In the genomic region with DNA sequence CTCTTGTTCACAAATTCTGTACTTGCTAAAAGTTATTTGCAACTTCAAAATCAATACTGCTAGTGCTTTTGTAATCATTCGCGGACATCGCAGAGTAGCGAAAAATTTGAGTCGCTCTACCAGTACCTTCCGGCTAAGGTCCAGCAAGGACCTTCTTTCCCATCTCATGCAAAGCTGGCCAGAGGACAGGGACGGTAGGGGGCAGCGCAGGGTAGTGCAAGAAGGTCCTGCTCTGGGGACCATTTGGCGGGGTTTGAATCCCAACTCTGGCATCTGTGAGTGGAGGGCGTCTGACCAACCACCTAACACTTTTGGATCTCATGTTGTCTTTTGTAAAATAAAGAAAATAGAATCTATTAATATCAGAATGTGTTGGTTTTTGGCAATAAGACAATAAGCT, we compare ENCODE assay signal across 11 cellular contexts.
DNase-seq lines count a peak whose midpoint lies in the region; ATAC-seq, FAIRE-seq and TF ChIP-seq lines count a peak whose summit lies in the region.
"Had no signal": no experiment of that assay in that cellular context is flagged by ENCODE, and none has a peak within 500 bp of the region (broad histone marks: within the 10 kb centered on the region; RNA-seq: fewer than 3 reads in every experiment).

No MANE protein-coding gene starts in this region.

- no peak overlapping the region for H4K91ac ChIP-seq in mesenchymal stem cell (ENCODE audit: low read length)

- no peak overlapping the region for H3K23ac ChIP-seq in mesenchymal stem cell (ENCODE audit: low read length in 2 of 2)

- no peak overlapping the region for H2BK5ac ChIP-seq in mesenchymal stem cell (ENCODE audit: low read depth, low read length, poor library complexity, severe bottlenecking)

- H3K9ac ChIP-seq in mesenchymal stem cell (ENCODE audit: low read length): no peak overlapping the region

- H3K4me1 Mint-ChIP-seq in WTC11: peaks cover 10% of the 10 kb centered on the region
- no peaks in the 10 kb centered on the region for H3K4me1 Mint-ChIP-seq in naive thymus-derived CD8-positive, alpha-beta T cell
- H3K4me1 Mint-ChIP-seq: naive B cell had no signal

- no peak overlapping the region for H4K8ac ChIP-seq in mesenchymal stem cell (ENCODE audit: low read length)

- no peak overlapping the region for H3K14ac ChIP-seq in mesenchymal stem cell (ENCODE audit: low read length in 2 of 2)

- H3K4me3 Mint-ChIP-seq in WTC11: no peak overlapping the region
- no peak overlapping the region for H3K4me3 Mint-ChIP-seq in naive thymus-derived CD8-positive, alpha-beta T cell
- H3K4me3 Mint-ChIP-seq: naive B cell had no signal

- ATAC-seq in WTC11 (peak; percentile 98), GM19035 (IDR thresholded peaks at IDR 0.05; ENCODE audit: unreplicated experiment) (no peak)
- ATAC-seq in naive thymus-derived CD8-positive, alpha-beta T cell: no peak

- H3K27me3 ChIP-seq in mesenchymal stem cell (ENCODE audit: control insufficient read depth in 1 of 2, insufficient read depth in 1 of 2, low read length in 2 of 2): no peaks in the 10 kb centered on the region

- DNase-seq in D721Med (ENCODE audit: insufficient read length, low spot score): no peak
- peak; percentile 90 for DNase-seq in WTC11 (ENCODE audit: low spot score)
- peak; percentile 4 for DNase-seq in mesenchymal stem cell
- no peak for DNase-seq in GM20000 (ENCODE audit: low spot score)
- no peak for DNase-seq in naive thymus-derived CD8-positive, alpha-beta T cell
- no peak for DNase-seq in GM12892 (ENCODE audit: insufficient read length)
- DNase-seq: naive B cell, NCI-H1105 had no signal

- H3K4me1 ChIP-seq in HEK293 (ENCODE audit: control insufficient read depth, insufficient read depth, low read length) (no peaks in the 10 kb centered on the region), mesenchymal stem cell (ENCODE audit: control insufficient read depth, insufficient read depth, low read depth, low read length) (no peaks in the 10 kb centered on the region)

- H2AK5ac ChIP-seq in mesenchymal stem cell (ENCODE audit: low read length, severe bottlenecking): no peak overlapping the region

- H3K4me2 ChIP-seq in mesenchymal stem cell (ENCODE audit: low read length, poor library complexity, severe bottlenecking): no peak overlapping the region

- CTCF ChIA-PET in HEK293 (lab: Yijun Ruan, JAX) (interaction anchor here (1.0 kb wide), 1 partner anchor 282 kb away, joined by 3 read pairs; no protein-coding TSS in a partner anchor), WTC11 (lab: Charles Lee) (interaction anchor here (0.8 to 1.2 kb wide), 3 partner anchors 14 to 23 kb away, joined by 3 to 4 read pairs (median 3); no protein-coding TSS in a partner anchor)

- FAIRE-seq in D721Med (lab: Jason Lieb, UNC) (no peak), GM12892 (lab: Jason Lieb, UNC) (no peak)

- H3K9me3 ChIP-seq in HEK293 (ENCODE audit: control insufficient read depth, insufficient read depth, low read depth, low read length): no peaks in the 10 kb centered on the region
- H3K9me3 ChIP-seq in mesenchymal stem cell (ENCODE audit: control insufficient read depth, low read length): no peaks in the 10 kb centered on the region

- no peaks in the 10 kb centered on the region for H3K79me1 ChIP-seq in mesenchymal stem cell (replicated peaks; ENCODE audit: low read length, poor library complexity, severe bottlenecking)

- H3K18ac ChIP-seq in mesenchymal stem cell (ENCODE audit: low read depth in 1 of 2, low read length in 2 of 2): no peak overlapping the region

- peaks cover 1% of the 10 kb centered on the region for H3K9me3 Mint-ChIP-seq in WTC11
- H3K9me3 Mint-ChIP-seq in naive thymus-derived CD8-positive, alpha-beta T cell: peaks cover 0 to 13% (median 4%) of the 10 kb centered on the region in 9 donors

- no peak overlapping the region for H3K4me3 ChIP-seq in HEK293 (ENCODE audit: low read depth, low read length)
- no peak overlapping the region for H3K4me3 ChIP-seq in mesenchymal stem cell (ENCODE audit: insufficient read depth in 1 of 2, low read depth in 1 of 2, low read length in 2 of 2)
- H3K4me3 ChIP-seq: dorsolateral prefrontal cortex had no signal

- H3K27me3 Mint-ChIP-seq in WTC11 (ENCODE audit: low read depth): no peaks in the 10 kb centered on the region
- H3K27me3 Mint-ChIP-seq in naive thymus-derived CD8-positive, alpha-beta T cell: peaks cover 0 to 4% (median 0%) of the 10 kb centered on the region in 5 donors
- H3K27me3 Mint-ChIP-seq: naive B cell had no signal

- no peak overlapping the region for H3K4ac ChIP-seq in mesenchymal stem cell (ENCODE audit: low read depth in 1 of 2, low read length in 2 of 2)

- no peak for TF ChIP-seq POLR2A in GM12892 (IDR thresholded peaks at IDR 0.05; ENCODE audit: low read depth, low read length)

- H2AFZ ChIP-seq in mesenchymal stem cell (ENCODE audit: low read depth, low read length): no peak overlapping the region

- H3K36me3 ChIP-seq in HEK293 (ENCODE audit: control insufficient read depth in 2 of 2, insufficient read depth in 1 of 2, low read length in 2 of 2): no peaks in the 10 kb centered on the region
- no peaks in the 10 kb centered on the region for H3K36me3 ChIP-seq in mesenchymal stem cell (ENCODE audit: control insufficient read depth in 1 of 2, insufficient read depth in 2 of 2, low read depth in 1 of 2, low read length in 2 of 2)

- H3K36me3 Mint-ChIP-seq in WTC11: 0 out of 2 replicates have a peak, but pooled peaks cover under 1% of the 10 kb centered on the region
- no peaks in the 10 kb centered on the region for H3K36me3 Mint-ChIP-seq in naive thymus-derived CD8-positive, alpha-beta T cell
- H3K36me3 Mint-ChIP-seq: naive B cell had no signal

- H2BK12ac ChIP-seq in mesenchymal stem cell (ENCODE audit: low read length in 2 of 2): no peak overlapping the region

- H3K27ac Mint-ChIP-seq in WTC11: no peak overlapping the region
- H3K27ac Mint-ChIP-seq in naive thymus-derived CD8-positive, alpha-beta T cell: no peak overlapping the region
- H3K27ac Mint-ChIP-seq: naive B cell had no signal

- no peak overlapping the region for H2BK15ac ChIP-seq in mesenchymal stem cell (ENCODE audit: low read depth, poor library complexity, severe bottlenecking)

- TF ChIP-seq CTCF in D721Med (IDR thresholded peaks at IDR 0.05; ENCODE audit: insufficient read depth, missing control alignments) (peak; percentile 57), HEK293 (tag by site-specific recombination; IDR thresholded peaks at IDR 0.05) (no peak), WTC11 (IDR thresholded peaks at IDR 0.05) (peak; percentile 48; the same call in 1 of the 2 replicates), GM20000 (IDR thresholded peaks at IDR 0.05; ENCODE audit: extremely low read depth, missing control alignments) (no peak)

- 61% methylated on average over 9 of the region's 10 CpGs for WGBS in mesenchymal stem cell

- H3K27ac ChIP-seq in HEK293 (ENCODE audit: extremely low read depth, low read depth, low read length) (no peak overlapping the region), mesenchymal stem cell (ENCODE audit: low read length, poor library complexity, severe bottlenecking) (no peak overlapping the region)
- H3K27ac ChIP-seq: dorsolateral prefrontal cortex had no signal

- POLR2A ChIA-PET in HEK293 (lab: Yijun Ruan, JAX): no interaction called here
- POLR2A ChIA-PET in WTC11 (lab: Charles Lee): no interaction called here
- POLR2A ChIA-PET in naive thymus-derived CD8-positive, alpha-beta T cell (lab: Charles Lee): no interaction called here

- no peak overlapping the region for H2BK120ac ChIP-seq in mesenchymal stem cell (ENCODE audit: low read depth, low read length)

TF ChIP-seq in HEK293, 187 proteins besides CTCF, POLR2A, EP300 and RAD21:
- TF ChIP-seq, protein P1, sequence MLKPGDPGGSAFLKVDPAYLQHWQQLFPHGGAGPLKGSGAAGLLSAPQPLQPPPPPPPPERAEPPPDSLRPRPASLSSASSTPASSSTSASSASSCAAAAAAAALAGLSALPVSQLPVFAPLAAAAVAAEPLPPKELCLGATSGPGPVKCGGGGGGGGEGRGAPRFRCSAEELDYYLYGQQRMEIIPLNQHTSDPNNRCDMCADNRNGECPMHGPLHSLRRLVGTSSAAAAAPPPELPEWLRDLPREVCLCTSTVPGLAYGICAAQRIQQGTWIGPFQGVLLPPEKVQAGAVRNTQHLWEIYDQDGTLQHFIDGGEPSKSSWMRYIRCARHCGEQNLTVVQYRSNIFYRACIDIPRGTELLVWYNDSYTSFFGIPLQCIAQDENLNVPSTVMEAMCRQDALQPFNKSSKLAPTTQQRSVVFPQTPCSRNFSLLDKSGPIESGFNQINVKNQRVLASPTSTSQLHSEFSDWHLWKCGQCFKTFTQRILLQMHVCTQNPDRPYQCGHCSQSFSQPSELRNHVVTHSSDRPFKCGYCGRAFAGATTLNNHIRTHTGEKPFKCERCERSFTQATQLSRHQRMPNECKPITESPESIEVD (tag by site-specific recombination; IDR thresholded peaks at IDR 0.05): no peak
- 0 out of 2 replicates have a peak, but pooled peaks have one; percentile 13 for TF ChIP-seq ZNF654 (tag by site-specific recombination; IDR thresholded peaks at IDR 0.05; ENCODE audit: low read depth)

Comparison
In these comparisons a context has a peak if more than half of its experiments do, and no peak if none do; other contexts are left out.
1. DNase-seq: peak in WTC11 (single experiment) and mesenchymal stem cell (single experiment); none in D721Med (single experiment), GM20000 (single experiment), naive thymus-derived CD8-positive, alpha-beta T cell (0 of 10) and GM12892 (single experiment).
2. CTCF ChIP-seq: peak in D721Med (single experiment) and WTC11 (single experiment); none in HEK293 (single experiment) and GM20000 (single experiment).